ENCODE assay signal across 17 cellular contexts in the genomic region with DNA sequence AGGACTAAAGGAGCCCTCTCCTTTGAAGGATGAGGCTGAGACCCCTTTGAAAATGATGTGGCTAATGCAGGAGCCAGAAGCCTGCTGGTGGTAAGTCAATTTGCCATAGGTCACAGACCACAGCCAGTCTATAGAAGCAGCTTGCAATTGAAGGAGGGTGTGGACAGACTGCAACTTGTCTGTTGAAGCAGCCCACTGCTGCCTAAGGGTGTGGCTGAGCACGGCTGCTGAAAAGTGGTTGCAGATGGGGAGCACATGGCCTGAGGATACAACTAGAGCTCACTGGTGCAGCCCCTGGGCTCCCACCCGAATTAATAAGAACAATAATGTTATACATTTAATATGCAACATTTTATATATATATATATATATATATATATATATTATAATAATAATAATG. TPM values are rescaled to one million over a fixed set of nuclear protein-coding genes. Genes with fewer than 3 reads are reported as not detected.
"Had no signal": no experiment of that assay in that cellular context is flagged by ENCODE, and none has a peak within 500 bp of the region (broad histone marks: within the 10 kb centered on the region; RNA-seq: fewer than 3 reads in every experiment).

No MANE protein-coding gene starts in this region.

- DNase-seq: activated CD4-positive, alpha-beta T cell treated with anti-CD3 and anti-CD28 coated beads, Interleukin-2, amount 10 ng/mL, durations not matched to agents 7 days and 5 days; activated CD8-positive, alpha-beta memory T cell treated with anti-CD3 and anti-CD28 coated beads, Interleukin-2, amount 50 U/mL, for 48 hours; activated gamma-delta T cell; activated T-cell treated with anti-CD3 and anti-CD28 coated beads, Interleukin-2, amount 50 U/mL, for 72 hours; dorsolateral prefrontal cortex; islet precursor cell; mucosa of descending colon; naive thymus-derived CD4-positive, alpha-beta T cell; stimulated activated CD4-positive, alpha-beta T cell treated with anti-CD3 and anti-CD28 coated beads, Interleukin-12 subunit alpha, Interleukin-12 subunit beta, amount 100 ng/mL, for 4 hours; stimulated activated CD4-positive, alpha-beta T cell treated with anti-CD3 and anti-CD28 coated beads, Interleukin-2, amount 100 ng/mL, for 24 hours had no signal

- ATAC-seq: activated naive CD4-positive, alpha-beta T cell treated with anti-CD3 and anti-CD28 coated beads, Interleukin-2, amount 50 U/mL, for 72 hours; activated T-cell treated with anti-CD3 and anti-CD28 coated beads, Interleukin-2, amount 50 U/mL, for 72 hours; esophagus mucosa; left lobe of liver; mucosa of descending colon; naive thymus-derived CD4-positive, alpha-beta T cell had no signal

RNA-seq across cellular contexts. Expression of a gene that starts 11.4 kb away (rescaled TPM):
- total RNA-seq: activated CD4-positive, alpha-beta T cell treated with anti-CD3 and anti-CD28 coated beads, Interleukin-2, amount 10 ng/mL, durations not matched to agents 7 days and 5 days; activated naive CD4-positive, alpha-beta T cell treated with anti-CD3 and anti-CD28 coated beads, Interleukin-2, amount 50 U/mL, for 72 hours; activated T-cell treated with anti-CD3 and anti-CD28 coated beads, Interleukin-2, amount 50 U/mL, for 72 hours; cardiac septum; esophagus mucosa; hepatocyte; left lobe of liver; mucosa of descending colon; naive thymus-derived CD4-positive, alpha-beta T cell; renal cortical epithelial cell; thoracic aorta had no signal
